ENCODE assay signal across 8 cellular contexts in the genomic region with DNA sequence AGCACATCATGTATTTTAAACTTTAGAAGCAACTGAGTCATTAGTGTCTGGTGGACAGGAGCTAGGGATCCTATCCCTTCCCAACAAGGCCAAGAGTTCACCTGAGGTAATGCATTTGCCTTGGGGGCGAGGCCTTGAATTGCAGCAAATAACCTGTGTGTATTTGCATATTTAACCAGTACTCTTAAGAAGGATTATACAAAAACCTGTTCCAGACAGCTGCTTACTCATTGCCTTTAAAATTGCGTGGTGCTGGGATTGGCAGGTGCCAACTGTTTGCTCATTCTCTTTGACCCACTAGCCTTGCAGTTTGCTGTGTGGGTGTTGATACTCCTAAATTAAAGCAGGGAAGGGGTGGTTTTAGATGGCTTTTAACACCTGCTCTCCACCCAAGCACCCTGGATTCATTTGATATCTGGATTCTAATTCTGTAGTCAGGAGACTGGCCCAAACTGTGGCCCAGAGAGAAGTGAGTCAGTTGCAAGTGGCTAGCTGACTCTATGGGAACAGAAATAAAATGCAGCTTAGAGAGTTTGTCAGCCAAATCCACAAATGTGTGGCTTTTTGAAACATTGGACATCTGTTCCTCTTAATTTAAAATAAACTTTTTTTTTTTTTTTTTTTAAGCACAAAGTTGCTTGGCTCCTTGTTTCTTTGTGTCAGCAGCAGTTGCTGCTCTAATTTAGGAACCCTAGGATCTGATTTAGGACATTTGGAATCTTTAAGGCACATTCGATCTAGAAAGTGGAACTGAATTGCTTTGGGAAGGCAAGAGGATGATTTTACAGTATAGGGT. TPM values are rescaled to one million over a fixed set of nuclear protein-coding genes. Genes with fewer than 3 reads are reported as not detected.
DNase-seq lines count a peak whose midpoint lies in the region; ATAC-seq and TF ChIP-seq lines count a peak whose summit lies in the region.

No MANE protein-coding gene starts in this region.

- H3K27ac Mint-ChIP-seq in activated naive CD4-positive, alpha-beta T cell treated with anti-CD3 and anti-CD28 coated beads, Interleukin-2, amount 50 U/mL, for 72 hours, result peak overlapping the region; percentile 96 to 100

- H3K4me1 ChIP-seq in right cardiac atrium (ENCODE audit: control insufficient read depth, insufficient read depth, low read length), result peaks cover 2% of the 10 kb centered on the region
- H3K4me1 ChIP-seq in smooth muscle cell (ENCODE audit: low read depth), result peaks cover 6% of the 10 kb centered on the region

- H2AFZ ChIP-seq in smooth muscle cell (ENCODE audit: low read depth), result no peak overlapping the region

- peak overlapping the region; percentile 34 for H3K4me2 ChIP-seq in smooth muscle cell

- peaks cover 5% of the 10 kb centered on the region for H3K36me3 ChIP-seq in smooth muscle cell (ENCODE audit: low read depth)

- peaks cover 38% of the 10 kb centered on the region for H3F3A ChIP-seq in smooth muscle cell (ENCODE audit: low read depth)

- peaks cover 25% of the 10 kb centered on the region for H4K20me1 ChIP-seq in smooth muscle cell (ENCODE audit: low read depth)

- H3K9me3 ChIP-seq in right cardiac atrium (ENCODE audit: control insufficient read depth, low read length) (no peaks in the 10 kb centered on the region), smooth muscle cell (replicated peaks; ENCODE audit: low read depth) (no peaks in the 10 kb centered on the region)

- peaks cover 11% of the 10 kb centered on the region for H3K79me2 ChIP-seq in smooth muscle cell (ENCODE audit: low read depth)

- peak overlapping the region; percentile 75 for H3K27ac ChIP-seq in right cardiac atrium (ENCODE audit: low read length)
- H3K27ac ChIP-seq in smooth muscle cell (ENCODE audit: low read depth), result peak overlapping the region; percentile 100

- no peak for TF ChIP-seq CTCF in AG10803 (conservative IDR thresholded peaks at IDR 0.05; ENCODE audit: low read length)
- no peak for TF ChIP-seq CTCF in smooth muscle cell (IDR thresholded peaks at IDR 0.05; ENCODE audit: borderline replicate concordance, insufficient read depth, poor library complexity, severe bottlenecking)

- intact Hi-C loops in right cardiac atrium (cut with DNase I), result no loop called here

- ATAC-seq in activated naive CD4-positive, alpha-beta T cell treated with anti-CD3 and anti-CD28 coated beads, Interleukin-2, amount 50 U/mL, for 72 hours, result peak; percentile 15 to 33
- peak; percentile 20 to 21 for ATAC-seq in right cardiac atrium

- DNase-seq in AG10803 (ENCODE audit: low read depth) (peak; percentile 94), HCEC 1CT (peak; percentile 80), NCI-H69 (lab: John Stamatoyannopoulos, UW) (peak; percentile 99), right cardiac atrium (no peak), smooth muscle cell (lab: John Stamatoyannopoulos, UW; ENCODE audit: unreplicated experiment) (no peak)
- no peak for DNase-seq in activated naive CD4-positive, alpha-beta T cell treated with anti-CD3 and anti-CD28 coated beads, Interleukin-2, amount 50 U/mL, for 72 hours (ENCODE audit: low spot score in 2 of 2)
- no peak for DNase-seq in effector CD8-positive, alpha-beta T cell (lab: John Stamatoyannopoulos, UW)
- DNase-seq in central memory CD4-positive, alpha-beta T cell, result no peak

- no peak overlapping the region for H3K4me3 ChIP-seq in AG10803 (ENCODE audit: low read length)
- no peak overlapping the region for H3K4me3 ChIP-seq in right cardiac atrium (ENCODE audit: low read length)
- no peak overlapping the region for H3K4me3 ChIP-seq in smooth muscle cell

- H3K27me3 ChIP-seq in right cardiac atrium (ENCODE audit: control insufficient read depth, insufficient read depth), result no peaks in the 10 kb centered on the region
- H3K27me3 ChIP-seq in smooth muscle cell (ENCODE audit: low read depth), result no peaks in the 10 kb centered on the region

- no peaks in the 10 kb centered on the region for H3K9me3 Mint-ChIP-seq in activated naive CD4-positive, alpha-beta T cell treated with anti-CD3 and anti-CD28 coated beads, Interleukin-2, amount 50 U/mL, for 72 hours

- H3K9ac ChIP-seq in smooth muscle cell (ENCODE audit: low read depth), result peak overlapping the region; percentile 74

- whole genome bisulfite sequencing in right cardiac atrium, result 49% methylated on average over 3 of the region's 3 CpGs
- WGBS in smooth muscle cell (ENCODE audit: low lambda C conversion rate), result 46% methylated on average over 3 of the region's 3 CpGs

- H3K36me3 Mint-ChIP-seq in activated naive CD4-positive, alpha-beta T cell treated with anti-CD3 and anti-CD28 coated beads, Interleukin-2, amount 50 U/mL, for 72 hours, result peaks cover 26 to 37% of the 10 kb centered on the region in 2 donors

RNA-seq across cellular contexts. Expression of a gene that starts 47.0 kb away (rescaled TPM):
- 10 to 100 TPM; 13.8 to 27.6 TPM for total RNA-seq in activated naive CD4-positive, alpha-beta T cell treated with anti-CD3 and anti-CD28 coated beads, Interleukin-2, amount 50 U/mL, for 72 hours
- total RNA-seq in right cardiac atrium (1 to 10 TPM; 7.1 to 8.5 (median 8.3) TPM), smooth muscle cell (11.0 and 21.8 TPM in 2 replicates)
- polyA plus RNA-seq in right cardiac atrium (5.1 TPM), smooth muscle cell (10.2 and 10.3 TPM in 2 replicates)

RNA-seq across cellular contexts. Expression of a gene that starts 47.1 kb away (rescaled TPM):
- 10 to 100 TPM; 66.9 to 71.5 TPM for total RNA-seq in activated naive CD4-positive, alpha-beta T cell treated with anti-CD3 and anti-CD28 coated beads, Interleukin-2, amount 50 U/mL, for 72 hours
- total RNA-seq in right cardiac atrium (10 to 100 TPM; 21.9 to 31.3 (median 28.0) TPM), smooth muscle cell (20.1 and 20.8 TPM in 2 replicates)
- polyA plus RNA-seq in right cardiac atrium (7.8 TPM), smooth muscle cell (19.0 and 22.3 TPM in 2 replicates)

Comparison
In these comparisons a context has a peak if more than half of its experiments do, and no peak if none do; other contexts are left out.
1. DNase-seq: peak in AG10803 (single experiment), HCEC 1CT (single experiment) and NCI-H69 (single experiment); none in activated naive CD4-positive, alpha-beta T cell treated with anti-CD3 and anti-CD28 coated beads, Interleukin-2, amount 50 U/mL, for 72 hours (0 of 2), right cardiac atrium (0 of 3), smooth muscle cell (single experiment), effector CD8-positive, alpha-beta T cell (single experiment) and central memory CD4-positive, alpha-beta T cell (single experiment).